Comparison of ENCODE assay signal across 8 cellular contexts in genomic region chr2:20676353-20677215, GRCh38. TPM values are rescaled to one million over a fixed set of nuclear protein-coding genes. Genes with fewer than 3 reads are reported as not detected.
DNase-seq lines count a peak whose midpoint lies in the region; ATAC-seq, FAIRE-seq and TF ChIP-seq lines count a peak whose summit lies in the region.

No MANE protein-coding gene starts in this region.

- no peaks in the 10 kb centered on the region for H3K4me1 Mint-ChIP-seq in activated CD4-positive, alpha-beta T cell treated with anti-CD3 and anti-CD28 coated beads, Interleukin-2, amount 10 ng/mL, durations not matched to agents 7 days and 5 days

- no peak overlapping the region for H3K4me2 ChIP-seq in osteoblast (ENCODE audit: insufficient read depth, low read length)

- peak overlapping the region; percentile 5 for H3K27ac Mint-ChIP-seq in activated CD4-positive, alpha-beta T cell treated with anti-CD3 and anti-CD28 coated beads, Interleukin-2, amount 10 ng/mL, durations not matched to agents 7 days and 5 days

- CTCF ChIA-PET in activated CD4-positive, alpha-beta T cell treated with anti-CD3 and anti-CD28 coated beads, Interleukin-2, amount 10 ng/mL, durations not matched to agents 7 days and 5 days (lab: Charles Lee): interaction anchor here (0.9 to 2.5 kb wide), 6 partner anchors 9 to 287 kb away, joined by 3 to 9 read pairs (median 4); partner anchors contain the start of gene GDF7

- FAIRE-seq in bronchial epithelial cell (lab: Jason Lieb, UNC): no peak

- H3K27ac ChIP-seq in vagina: peak overlapping the region; percentile 87
- no peak overlapping the region for H3K27ac ChIP-seq in osteoblast (ENCODE audit: low read depth, low read length)

- peak in 1 of 2 donors; percentile 18 for TF ChIP-seq POLR2A in vagina (IDR thresholded peaks at IDR 0.05)

- H3K27me3 Mint-ChIP-seq in activated CD4-positive, alpha-beta T cell treated with anti-CD3 and anti-CD28 coated beads, Interleukin-2, amount 10 ng/mL, durations not matched to agents 7 days and 5 days: peaks cover 24% of the 10 kb centered on the region

- peak; percentile 70 for ATAC-seq in HG03064 (IDR thresholded peaks at IDR 0.05; ENCODE audit: low read depth, unreplicated experiment)

- intact Hi-C loops in vagina (cut with DNase I): no loop called here

- peaks cover 39% of the 10 kb centered on the region for H3K4me1 ChIP-seq in vagina
- H3K4me1 ChIP-seq in osteoblast (ENCODE audit: insufficient read depth, low read length): peaks cover 11% of the 10 kb centered on the region

- H3K27me3 ChIP-seq in bronchial epithelial cell (ENCODE audit: control insufficient read depth, insufficient read depth, low read length) (no peaks in the 10 kb centered on the region), vagina (no peaks in the 10 kb centered on the region), osteoblast (ENCODE audit: insufficient read depth, low read length) (peaks cover 24% of the 10 kb centered on the region)

- H3K9me3 ChIP-seq in vagina (no peaks in the 10 kb centered on the region), osteoblast (ENCODE audit: low read depth, low read length) (no peaks in the 10 kb centered on the region)

- H3K79me2 ChIP-seq in osteoblast (ENCODE audit: insufficient read depth, low read length): no peaks in the 10 kb centered on the region

- H3K36me3 Mint-ChIP-seq in activated CD4-positive, alpha-beta T cell treated with anti-CD3 and anti-CD28 coated beads, Interleukin-2, amount 10 ng/mL, durations not matched to agents 7 days and 5 days (ENCODE audit: low read depth): no peaks in the 10 kb centered on the region

- no peak overlapping the region for H3K4me3 Mint-ChIP-seq in activated CD4-positive, alpha-beta T cell treated with anti-CD3 and anti-CD28 coated beads, Interleukin-2, amount 10 ng/mL, durations not matched to agents 7 days and 5 days

- no peaks in the 10 kb centered on the region for H3K36me3 ChIP-seq in bronchial epithelial cell (ENCODE audit: control insufficient read depth, insufficient read depth, low read length)
- H3K36me3 ChIP-seq in vagina: no peaks in the 10 kb centered on the region
- H3K36me3 ChIP-seq in osteoblast (ENCODE audit: insufficient read depth, low read length): no peaks in the 10 kb centered on the region

- H3K9me3 Mint-ChIP-seq in activated CD4-positive, alpha-beta T cell treated with anti-CD3 and anti-CD28 coated beads, Interleukin-2, amount 10 ng/mL, durations not matched to agents 7 days and 5 days: no peaks in the 10 kb centered on the region

- no peak for DNase-seq in activated CD4-positive, alpha-beta T cell treated with anti-CD3 and anti-CD28 coated beads, Interleukin-2, amount 10 ng/mL, durations not matched to agents 7 days and 5 days
- no peak for DNase-seq in activated CD4-positive, alpha-beta T cell treated with anti-CD3 and anti-CD28 coated beads, Interleukin-2, amount 50 U/mL, for 48 hours
- DNase-seq in bronchial epithelial cell (ENCODE audit: low read depth) (peak; percentile 16), vagina (ENCODE audit: extremely low spot score in 2 of 2) (no peak), osteoblast (ENCODE audit: insufficient read length, low spot score, missing footprints) (no peak)
- DNase-seq in stimulated activated CD4-positive, alpha-beta T cell treated with anti-CD3 and anti-CD28 coated beads, Interleukin-2, amount 100 ng/mL, for 24 hours: no peak
- DNase-seq in activated CD4-positive, CD25-positive, alpha-beta regulatory T cell (lab: John Stamatoyannopoulos, UW): no peak

- no peaks in the 10 kb centered on the region for H4K20me1 ChIP-seq in osteoblast (ENCODE audit: insufficient read depth, low read length)

- TF ChIP-seq CTCF in bronchial epithelial cell (IDR thresholded peaks at IDR 0.05; ENCODE audit: insufficient read depth, low read length, severe bottlenecking): no peak
- peak in 2 of 3 experiments; percentile 18 to 26 for TF ChIP-seq CTCF in vagina (IDR thresholded peaks at IDR 0.05)
- TF ChIP-seq CTCF in osteoblast (IDR thresholded peaks at IDR 0.05; ENCODE audit: extremely low read depth, low read depth, low read length): no peak

- POLR2A ChIA-PET in activated CD4-positive, alpha-beta T cell treated with anti-CD3 and anti-CD28 coated beads, Interleukin-2, amount 10 ng/mL, durations not matched to agents 7 days and 5 days (lab: Charles Lee): no interaction called here

- no peak overlapping the region for H2AFZ ChIP-seq in osteoblast (ENCODE audit: low read length)

- H3K4me3 ChIP-seq in bronchial epithelial cell (ENCODE audit: low read depth, low read length): no peak overlapping the region
- no peak overlapping the region for H3K4me3 ChIP-seq in vagina
- no peak overlapping the region for H3K4me3 ChIP-seq in osteoblast (ENCODE audit: insufficient read depth, low read length)

RNA-seq across cellular contexts. Expression of gene GDF7, which starts 9.6 kb away (rescaled TPM):
- not detected for total RNA-seq in activated CD4-positive, alpha-beta T cell treated with anti-CD3 and anti-CD28 coated beads, Interleukin-2, amount 10 ng/mL, durations not matched to agents 7 days and 5 days
- under 0.01 and 0.13 TPM in 2 replicates for total RNA-seq in bronchial epithelial cell
- 9.3 TPM for total RNA-seq in vagina
- total RNA-seq in osteoblast: under 0.01 TPM in 1 of 2 replicates, not detected in the other

RNA-seq across cellular contexts. Expression of gene HS1BP3, which starts 25.7 kb away (rescaled TPM):
- 10 to 100 TPM; 14.1 to 14.4 TPM for total RNA-seq in activated CD4-positive, alpha-beta T cell treated with anti-CD3 and anti-CD28 coated beads, Interleukin-2, amount 10 ng/mL, durations not matched to agents 7 days and 5 days
- total RNA-seq in bronchial epithelial cell (27.6 and 37.8 TPM in 2 replicates), vagina (23.1 TPM), osteoblast (47.4 and 47.8 TPM in 2 replicates)

Comparison
In these comparisons a context has a peak if more than half of its experiments do, and no peak if none do; other contexts are left out.
1. CTCF ChIP-seq: peak in vagina (2 of 3); none in bronchial epithelial cell (single experiment) and osteoblast (single experiment).